In genomic region chr3:130692455-130692854, GRCh38 we compare ENCODE assay signal across 21 cellular contexts. TPM values are rescaled to one million over a fixed set of nuclear protein-coding genes. Genes with fewer than 3 reads are reported as not detected.
DNase-seq lines count a peak whose midpoint lies in the region; ATAC-seq, FAIRE-seq and TF ChIP-seq lines count a peak whose summit lies in the region.
"Had no signal": no experiment of that assay in that cellular context is flagged by ENCODE, and none has a peak within 500 bp of the region (broad histone marks: within the 10 kb centered on the region; RNA-seq: fewer than 3 reads in every experiment).

No MANE protein-coding gene starts in this region.

- intact Hi-C loops in pancreas (cut with DNase I), result no loop called here

- H3K27me3 Mint-ChIP-seq in activated T-helper 17 cell treated with anti-CD3 and anti-CD28 coated beads, Interleukin-2, amount 50 U/mL, for 72 hours, result no peaks in the 10 kb centered on the region
- H3K27me3 Mint-ChIP-seq: activated CD8-positive, alpha-beta memory T cell treated with anti-CD3 and anti-CD28 coated beads, Interleukin-2, amount 10 ng/mL, durations not matched to agents 7 days and 5 days; activated naive CD8-positive, alpha-beta T cell had no signal

- DNase-seq in COLO829 (ENCODE audit: low spot score) (peak; percentile 27), HCEC 1CT (peak; percentile 41), fibroblast of villous mesenchyme (ENCODE audit: low read depth) (peak; percentile 21), pancreas (no peak), NCI-H69 (lab: John Stamatoyannopoulos, UW) (no peak), T1000 (lab: John Stamatoyannopoulos, UW) (no peak)
- DNase-seq: activated CD4-positive, alpha-beta T cell treated with anti-CD3 and anti-CD28 coated beads for 48 hours; activated CD8-positive, alpha-beta memory T cell treated with anti-CD3 and anti-CD28 coated beads, Interleukin-2, amount 10 ng/mL, durations not matched to agents 7 days and 5 days; Caco-2; effector memory CD4-positive, alpha-beta T cell; head of caudate nucleus; NCI-H1436; NCI-H526 treated with DMSO at 0.1 percent for 48 hours; posterior cingulate gyrus had no signal

- TF ChIP-seq CTCF in fibroblast of villous mesenchyme (IDR thresholded peaks at IDR 0.05; ENCODE audit: insufficient read depth, low read depth, low read length), result no peak
- no peak for TF ChIP-seq CTCF in pancreas (IDR thresholded peaks at IDR 0.05)

- H3K36me3 Mint-ChIP-seq in activated T-helper 17 cell treated with anti-CD3 and anti-CD28 coated beads, Interleukin-2, amount 50 U/mL, for 72 hours (ENCODE audit: low read depth), result peaks cover 79% of the 10 kb centered on the region

- no peaks in the 10 kb centered on the region for H3K9me3 Mint-ChIP-seq in activated T-helper 17 cell treated with anti-CD3 and anti-CD28 coated beads, Interleukin-2, amount 50 U/mL, for 72 hours
- H3K9me3 Mint-ChIP-seq: GM23338 had no signal

- FAIRE-seq in pancreas (lab: Jason Lieb, UNC), result no peak

- H3K36me3 ChIP-seq in pancreas, result peaks cover 0 to 3% (median 0%) of the 10 kb centered on the region in 3 donors

- H3K4me1 ChIP-seq in pancreas, result no peaks in the 10 kb centered on the region
- H3K4me1 ChIP-seq: suprapubic skin, vagina had no signal

- no peak overlapping the region for H3K4me3 Mint-ChIP-seq in activated T-helper 17 cell treated with anti-CD3 and anti-CD28 coated beads, Interleukin-2, amount 50 U/mL, for 72 hours
- H3K4me3 Mint-ChIP-seq: activated CD8-positive, alpha-beta memory T cell treated with anti-CD3 and anti-CD28 coated beads, Interleukin-2, amount 10 ng/mL, durations not matched to agents 7 days and 5 days; activated naive CD8-positive, alpha-beta T cell; GM23338 had no signal

- H3K9me3 ChIP-seq in pancreas, result no peaks in the 10 kb centered on the region
- H3K9me3 ChIP-seq: Caco-2, suprapubic skin, vagina had no signal

- no peaks in the 10 kb centered on the region for H3K27me3 ChIP-seq in pancreas
- H3K27me3 ChIP-seq: suprapubic skin, vagina had no signal

- peaks cover 4% of the 10 kb centered on the region for H3K4me1 Mint-ChIP-seq in activated T-helper 17 cell treated with anti-CD3 and anti-CD28 coated beads, Interleukin-2, amount 50 U/mL, for 72 hours
- H3K4me1 Mint-ChIP-seq: GM23338 had no signal

- H3K27ac Mint-ChIP-seq in activated T-helper 17 cell treated with anti-CD3 and anti-CD28 coated beads, Interleukin-2, amount 50 U/mL, for 72 hours, result peak overlapping the region; percentile 45
- H3K27ac Mint-ChIP-seq: activated CD8-positive, alpha-beta memory T cell treated with anti-CD3 and anti-CD28 coated beads, Interleukin-2, amount 10 ng/mL, durations not matched to agents 7 days and 5 days; GM23338 had no signal

- no peak overlapping the region for H3K27ac ChIP-seq in pancreas
- H3K27ac ChIP-seq: suprapubic skin, vagina had no signal

- H3K4me3 ChIP-seq in fibroblast of villous mesenchyme (ENCODE audit: low read depth, low read length) (no peak overlapping the region), pancreas (no peak overlapping the region)
- H3K4me3 ChIP-seq: GM23338, suprapubic skin, vagina had no signal

- ATAC-seq in activated T-helper 17 cell treated with anti-CD3 and anti-CD28 coated beads, Interleukin-2, amount 50 U/mL, for 72 hours (replicated peaks), result no peak
- ATAC-seq in GM18873 (IDR thresholded peaks at IDR 0.05; ENCODE audit: low FRiP score, unreplicated experiment) (no peak), pancreas (no peak)
- ATAC-seq: activated CD8-positive, alpha-beta memory T cell treated with anti-CD3 and anti-CD28 coated beads, Interleukin-2, amount 10 ng/mL, durations not matched to agents 7 days and 5 days; GM23338; Right ventricle myocardium inferior had no signal

- WGBS in pancreas, 2 donors, result 78 to 84% methylated on average over 1 of the region's 1 CpG

RNA-seq across cellular contexts. Expression of gene PIK3R4, which starts 54.2 kb away (rescaled TPM):
- 10 to 100 TPM; 17.4 to 23.9 TPM for total RNA-seq in activated T-helper 17 cell treated with anti-CD3 and anti-CD28 coated beads, Interleukin-2, amount 50 U/mL, for 72 hours
- total RNA-seq in fibroblast of villous mesenchyme, result 28.0 and 41.5 TPM in 2 replicates
- 10 to 100 TPM in 4 of 6 donors, 1 to 10 TPM in 2; 6.7 to 14.0 (median 10.6) TPM for total RNA-seq in pancreas
- 10 to 100 TPM; 15.6 to 16.6 TPM for polyA plus RNA-seq in pancreas

Comparison
In these comparisons a context has a peak if more than half of its experiments do, and no peak if none do; other contexts are left out.
1. DNase-seq: peak in COLO829 (single experiment), HCEC 1CT (single experiment) and fibroblast of villous mesenchyme (single experiment); none in pancreas (0 of 6), NCI-H69 (single experiment) and T1000 (single experiment).